Comparison of ENCODE assay signal across 16 cellular contexts in the genomic region with DNA sequence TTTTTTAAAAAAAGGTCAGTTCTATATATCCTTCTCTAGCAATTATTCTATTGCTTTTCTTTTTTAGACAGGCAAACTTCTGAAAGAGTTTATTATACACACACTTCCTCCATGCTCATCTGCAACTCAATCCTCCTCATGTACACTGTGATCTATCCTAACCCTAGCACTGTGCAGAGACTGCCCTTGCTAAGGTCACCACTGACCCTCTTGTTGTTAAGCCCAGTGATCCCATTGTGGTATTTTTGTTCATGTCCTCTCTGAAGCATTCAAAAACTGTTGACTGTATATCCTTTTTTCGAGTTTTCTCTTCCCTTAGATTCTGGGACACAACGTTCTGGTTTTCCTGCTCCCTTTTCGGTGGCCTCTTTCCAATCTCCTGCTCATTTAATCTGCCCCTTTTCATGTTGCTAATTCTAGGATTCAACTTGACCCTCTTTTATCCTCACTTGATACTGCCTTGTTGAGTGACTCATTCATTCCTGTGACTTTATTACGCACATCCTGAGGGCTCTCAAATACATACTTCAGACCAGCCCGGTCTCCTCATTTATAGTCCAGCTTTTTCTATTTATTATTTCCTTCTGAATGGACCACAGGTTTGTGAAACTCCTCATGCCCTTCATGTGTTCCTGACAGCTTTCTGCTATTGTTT. TPM values are rescaled to one million over a fixed set of nuclear protein-coding genes. Genes with fewer than 3 reads are reported as not detected.
DNase-seq lines count a peak whose midpoint lies in the region; ATAC-seq and TF ChIP-seq lines count a peak whose summit lies in the region.
"Had no signal": no experiment of that assay in that cellular context is flagged by ENCODE, and none has a peak within 500 bp of the region (broad histone marks: within the 10 kb centered on the region; RNA-seq: fewer than 3 reads in every experiment).

No MANE protein-coding gene starts in this region.

- no peak for ATAC-seq in T-helper 17 cell
- ATAC-seq: activated CD8-positive, alpha-beta T cell treated with anti-CD3 and anti-CD28 coated beads, Interleukin-2, amount 10 ng/mL, durations not matched to agents 7 days and 5 days; PC-3; stimulated activated effector memory CD8-positive, alpha-beta T cell treated with anti-CD3 and anti-CD28 coated beads, Interleukin-12 subunit alpha, Interleukin-12 subunit beta, amount 100 ng/mL, for 72 hours had no signal

- H3K9me3 ChIP-seq in T-helper 17 cell (ENCODE audit: control insufficient read depth, low read length, poor library complexity, severe bottlenecking) = no peaks in the 10 kb centered on the region

- CTCF ChIA-PET in AG04449 (lab: Yijun Ruan, JAX) = interaction anchor here (1.0 to 1.8 kb wide), 2 partner anchors 82 to 88 kb away, joined by 3 to 4 read pairs; no protein-coding TSS in a partner anchor
- CTCF ChIA-PET in HEK293T (lab: Yijun Ruan, JAX) = no interaction called here

- POLR2A ChIA-PET in AG04449 (lab: Yijun Ruan, JAX) = no interaction called here
- POLR2A ChIA-PET in HEK293T (lab: Yijun Ruan, JAX) = no interaction called here

- TF ChIP-seq CTCF in AG04449 (IDR thresholded peaks at IDR 0.05; ENCODE audit: insufficient read depth, low read length, missing control alignments) (no peak), choroid plexus epithelial cell (conservative IDR thresholded peaks at IDR 0.05; ENCODE audit: low read depth, low read length) (no peak)

- no peaks in the 10 kb centered on the region for H3K36me3 Mint-ChIP-seq in T-helper 17 cell (ENCODE audit: low read depth)
- H3K36me3 Mint-ChIP-seq: stimulated activated effector memory CD8-positive, alpha-beta T cell treated with anti-CD3 and anti-CD28 coated beads, Interleukin-12 subunit alpha, Interleukin-12 subunit beta, amount 100 ng/mL, for 72 hours had no signal

- H3K4me3 ChIP-seq in AG04449 (ENCODE audit: low read depth, low read length) = no peak overlapping the region
- no peak overlapping the region for H3K4me3 ChIP-seq in choroid plexus epithelial cell (ENCODE audit: low read depth, low read length)

- peak; percentile 19 for DNase-seq in AG04449 (ENCODE audit: low read depth, low spot score)
- DNase-seq in HS-27A (ENCODE audit: low read depth) = peak; percentile 15
- peak; percentile 82 for DNase-seq in choroid plexus epithelial cell (ENCODE audit: low read depth)
- DNase-seq in lung microvascular endothelial cell (ENCODE audit: low read depth in 2 of 2) = peak; percentile 74 to 96
- no peak for DNase-seq in superior temporal gyrus (ENCODE audit: extremely low spot score)
- no peak for DNase-seq in T-helper 17 cell
- DNase-seq in HEK293T (ENCODE audit: extremely low spot score) = no peak
- DNase-seq in NCI-H1417 (lab: John Stamatoyannopoulos, UW) = no peak
- DNase-seq: activated CD8-positive, alpha-beta T cell treated with anti-CD3 and anti-CD28 coated beads, Interleukin-2, amount 10 ng/mL, durations not matched to agents 7 days and 5 days; activated gamma-delta T cell treated with Interleukin-2 at 50 U/mL for 16 hours; DMS79 treated with DMSO at 0.1 percent for 48 hours; foreskin melanocyte; PC-3; stimulated activated CD4-positive, alpha-beta T cell treated with anti-CD3 and anti-CD28 coated beads, Interleukin-1b, Interleukin-23, amount 100 ng/mL, for 48 hours; T1000 had no signal

- no peak overlapping the region for H3K4me3 Mint-ChIP-seq in T-helper 17 cell
- H3K4me3 Mint-ChIP-seq: activated CD8-positive, alpha-beta T cell treated with anti-CD3 and anti-CD28 coated beads, Interleukin-2, amount 10 ng/mL, durations not matched to agents 7 days and 5 days; stimulated activated effector memory CD8-positive, alpha-beta T cell treated with anti-CD3 and anti-CD28 coated beads, Interleukin-12 subunit alpha, Interleukin-12 subunit beta, amount 100 ng/mL, for 72 hours had no signal

- no peak overlapping the region for H3K27ac Mint-ChIP-seq in T-helper 17 cell
- H3K27ac Mint-ChIP-seq: activated CD8-positive, alpha-beta T cell treated with anti-CD3 and anti-CD28 coated beads, Interleukin-2, amount 10 ng/mL, durations not matched to agents 7 days and 5 days; stimulated activated effector memory CD8-positive, alpha-beta T cell treated with anti-CD3 and anti-CD28 coated beads, Interleukin-12 subunit alpha, Interleukin-12 subunit beta, amount 100 ng/mL, for 72 hours had no signal

- no peaks in the 10 kb centered on the region for H3K4me1 Mint-ChIP-seq in T-helper 17 cell
- H3K4me1 Mint-ChIP-seq: stimulated activated effector memory CD8-positive, alpha-beta T cell treated with anti-CD3 and anti-CD28 coated beads, Interleukin-12 subunit alpha, Interleukin-12 subunit beta, amount 100 ng/mL, for 72 hours had no signal

- H3K27me3 Mint-ChIP-seq in T-helper 17 cell = peaks cover 12% of the 10 kb centered on the region

TF ChIP-seq in HEK293T, 16 proteins besides CTCF, POLR2A, EP300 and RAD21:
- TF ChIP-seq CTBP1 (IDR thresholded peaks at IDR 0.05; ENCODE audit: borderline replicate concordance) (no peak), HDGF (IDR thresholded peaks at IDR 0.05; ENCODE audit: borderline replicate concordance) (no peak), PKNOX1 (IDR thresholded peaks at IDR 0.05) (no peak), ELF4 (IDR thresholded peaks at IDR 0.05) (no peak), ZNF384 (IDR thresholded peaks at IDR 0.05) (no peak), FOXK2 (IDR thresholded peaks at IDR 0.05) (no peak), L3MBTL2 (conservative IDR thresholded peaks at IDR 0.05) (no peak), SUZ12 (IDR thresholded peaks at IDR 0.05) (no peak), FOXA1 (IDR thresholded peaks at IDR 0.05) (no peak), FOXM1 (IDR thresholded peaks at IDR 0.05; ENCODE audit: borderline replicate concordance) (no peak), SP1 (IDR thresholded peaks at IDR 0.05) (no peak), ARNT (IDR thresholded peaks at IDR 0.05) (no peak)

RNA-seq across cellular contexts. Expression of gene PTPRB, which starts 53.9 kb away (rescaled TPM):
- total RNA-seq in lung microvascular endothelial cell (83.7 and 112 TPM in 2 replicates), T-helper 17 cell (not detected)
- total RNA-seq: activated CD8-positive, alpha-beta T cell treated with anti-CD3 and anti-CD28 coated beads, Interleukin-2, amount 10 ng/mL, durations not matched to agents 7 days and 5 days had no signal

Comparison
In these comparisons a context has a peak if more than half of its experiments do, and no peak if none do; other contexts are left out.
1. DNase-seq: peak in AG04449 (single experiment), HS-27A (single experiment), choroid plexus epithelial cell (single experiment) and lung microvascular endothelial cell (2 of 2); none in superior temporal gyrus (single experiment), T-helper 17 cell (0 of 3), HEK293T (single experiment) and NCI-H1417 (0 of 3).
2. RNA of gene PTPRB, which starts 53.9 kb away (total RNA-seq): 83.7 to 112 TPM in lung microvascular endothelial cell; not detected in T-helper 17 cell; every median in the first group is over 10 times any median in the second.